Comparison of ENCODE assay signal across 9 cellular contexts in genomic region chr18:79819951-79820351, GRCh38. TPM values are rescaled to one million over a fixed set of nuclear protein-coding genes. Genes with fewer than 3 reads are reported as not detected.
DNase-seq lines count a peak whose midpoint lies in the region; ATAC-seq, FAIRE-seq and TF ChIP-seq lines count a peak whose summit lies in the region.
"Had no signal": no experiment of that assay in that cellular context is flagged by ENCODE, and none has a peak within 500 bp of the region (broad histone marks: within the 10 kb centered on the region; RNA-seq: fewer than 3 reads in every experiment).

No MANE protein-coding gene starts in this region.

- WGBS in pancreas, 2 donors: 61 to 70% methylated on average over 14 of the region's 14 CpGs

- no peaks in the 10 kb centered on the region for H3K9me3 ChIP-seq in Panc1 (ENCODE audit: control insufficient read depth, insufficient read depth, low read depth, low read length)
- no peaks in the 10 kb centered on the region for H3K9me3 ChIP-seq in pancreas
- H3K9me3 ChIP-seq in effector memory CD4-positive, alpha-beta T cell (ENCODE audit: control insufficient read depth, low read length): no peaks in the 10 kb centered on the region

- CTCF ChIA-PET in Panc1 (lab: Charles Lee): no interaction called here

- H3K27ac ChIP-seq in Panc1 (ENCODE audit: low read length): no peak overlapping the region
- no peak overlapping the region for H3K27ac ChIP-seq in pancreas
- no peak overlapping the region for H3K27ac ChIP-seq in effector memory CD4-positive, alpha-beta T cell (ENCODE audit: insufficient read depth, low read length, poor library complexity, severe bottlenecking)

- intact Hi-C loops in Panc1 (cut with micrococcal nuclease; ENCODE audit: unreplicated experiment): no loop called here
- intact Hi-C loops in pancreas (cut with DNase I): no loop called here

- H3K4me1 ChIP-seq in Panc1 (ENCODE audit: control insufficient read depth, insufficient read depth, low read length) (no peaks in the 10 kb centered on the region), pancreas (no peaks in the 10 kb centered on the region)
- no peaks in the 10 kb centered on the region for H3K4me1 ChIP-seq in effector memory CD4-positive, alpha-beta T cell (ENCODE audit: control insufficient read depth, insufficient read depth, low read length, poor library complexity, severe bottlenecking)

- FAIRE-seq in pancreas (lab: Jason Lieb, UNC): no peak
- FAIRE-seq: colon had no signal

- no peak for DNase-seq in Panc1 (ENCODE audit: low read depth, low spot score)
- DNase-seq in pancreas: no peak
- no peak for DNase-seq in NCI-H1092 (lab: John Stamatoyannopoulos, UW)
- no peak for DNase-seq in activated naive CD4-positive, alpha-beta T cell treated with Interleukin-2 at 50 U/mL for 16 hours
- DNase-seq in effector memory CD4-positive, alpha-beta T cell: no peak
- DNase-seq in inferior parietal cortex (ENCODE audit: extremely low spot score): no peak

- in situ Hi-C loops in Panc1 (cut with HindIII; ENCODE audit: low pct_unique_long_range_greater_than_20kb, low sequenced_read_pairs): no loop called here

- no peaks in the 10 kb centered on the region for H3K36me3 ChIP-seq in Panc1 (ENCODE audit: control insufficient read depth, insufficient read depth, low read length)
- H3K36me3 ChIP-seq in pancreas: no peaks in the 10 kb centered on the region
- no peaks in the 10 kb centered on the region for H3K36me3 ChIP-seq in effector memory CD4-positive, alpha-beta T cell (ENCODE audit: control insufficient read depth, insufficient read depth, low read length)

- TF ChIP-seq CTCF in Panc1 (IDR thresholded peaks at IDR 0.05) (no peak), pancreas (IDR thresholded peaks at IDR 0.05) (no peak)

- POLR2A ChIA-PET in Panc1 (lab: Charles Lee): no interaction called here

- no TSS peak for BruUV-seq in Panc1 (replicated peaks; lab: Mats Ljungman, UMichigan)

- no peak overlapping the region for H3K4me3 ChIP-seq in Panc1 (ENCODE audit: low read depth in 2 of 2, low read length in 2 of 2)
- no peak overlapping the region for H3K4me3 ChIP-seq in pancreas
- no peak overlapping the region for H3K4me3 ChIP-seq in effector memory CD4-positive, alpha-beta T cell (ENCODE audit: insufficient read depth, low read depth, low read length, poor library complexity, severe bottlenecking)

- H3K27me3 ChIP-seq in Panc1 (ENCODE audit: control insufficient read depth, insufficient read depth, low read length): peaks cover 2% of the 10 kb centered on the region; the same call in 1 of the 2 replicates
- no peaks in the 10 kb centered on the region for H3K27me3 ChIP-seq in pancreas
- H3K27me3 ChIP-seq in effector memory CD4-positive, alpha-beta T cell (replicated peaks; ENCODE audit: control insufficient read depth, insufficient read depth, low read length, poor library complexity, severe bottlenecking): no peaks in the 10 kb centered on the region

- peak; percentile 69 for ATAC-seq in GM19023 (IDR thresholded peaks at IDR 0.05; ENCODE audit: unreplicated experiment)
- ATAC-seq in HG02938 (IDR thresholded peaks at IDR 0.05; ENCODE audit: unreplicated experiment): peak; percentile 90
- ATAC-seq in Panc1: peak; percentile 10
- peak in 3 of 4 donors; percentile 32 to 73 (median 70) for ATAC-seq in pancreas

RNA-seq across cellular contexts. Expression of gene KCNG2, which starts 22.2 kb away (rescaled TPM):
- not detected for total RNA-seq in Panc1 (2021; ENCODE audit: unreplicated experiment)
- 1.1 TPM for polyA plus RNA-seq in Panc1 (2012; ENCODE audit: insufficient read length)
- under 1 TPM in 3 of 6 donors, not detected in 3; 0.12 to 0.22 (median 0.13) TPM for total RNA-seq in pancreas
- polyA plus RNA-seq in pancreas: not detected

Comparison
In these comparisons a context has a peak if more than half of its experiments do, and no peak if none do; other contexts are left out.
1. ATAC-seq: peak in every context shown above with its lines; median percentile 90 in HG02938; 70 in pancreas; 69 in GM19023; 10 in Panc1.